Comparison of ENCODE assay signal across 8 cellular contexts in genomic region chr16:10918294-10919002, GRCh38. TPM values are rescaled to one million over a fixed set of nuclear protein-coding genes. Genes with fewer than 3 reads are reported as not detected.
DNase-seq lines count a peak whose midpoint lies in the region; ATAC-seq and TF ChIP-seq lines count a peak whose summit lies in the region.

No MANE protein-coding gene starts in this region.

- POLR2A ChIA-PET in AG04450 (lab: Yijun Ruan, JAX) = no interaction called here

- H3K27me3 ChIP-seq in AG04450 (ENCODE audit: control insufficient read depth, insufficient read depth, low read length) (no peaks in the 10 kb centered on the region), SU-DHL-6 (ENCODE audit: low read length) (no peaks in the 10 kb centered on the region), psoas muscle (ENCODE audit: insufficient read depth in 3 of 3, low read length in 2 of 3) (no peaks in the 10 kb centered on the region), uterus (no peaks in the 10 kb centered on the region)

- no peak overlapping the region for H2AFZ ChIP-seq in SU-DHL-6 (ENCODE audit: low read depth, low read length, severe bottlenecking)

- H3K27me3 Mint-ChIP-seq in activated naive CD8-positive, alpha-beta T cell treated with anti-CD3 and anti-CD28 coated beads, Interleukin-2, amount 50 U/mL, for 24 hours = no peaks in the 10 kb centered on the region

- no peaks in the 10 kb centered on the region for H3K79me2 ChIP-seq in SU-DHL-6 (ENCODE audit: insufficient read depth, low read length)

- H3K4me3 ChIP-seq in AG04450 (ENCODE audit: low read depth, low read length) = no peak overlapping the region
- H3K4me3 ChIP-seq in SU-DHL-6 (ENCODE audit: insufficient read depth, low read length, poor library complexity, severe bottlenecking) = no peak overlapping the region
- peak overlapping the region; percentile 9 for H3K4me3 ChIP-seq in psoas muscle
- no peak overlapping the region for H3K4me3 ChIP-seq in uterus

- H3K4me1 ChIP-seq in psoas muscle (peaks cover 35% of the 10 kb centered on the region), uterus (peaks cover 4 to 6% of the 10 kb centered on the region in 2 donors)

- H3K9me2 ChIP-seq in SU-DHL-6 (replicated peaks; ENCODE audit: insufficient read depth, low read length) = no peaks in the 10 kb centered on the region

- H3K9ac ChIP-seq in SU-DHL-6 (ENCODE audit: low read length) = no peak overlapping the region

- CTCF ChIA-PET in AG04450 (lab: Charles Lee) = interaction anchor here (0.5 to 3.2 kb wide), 40 partner anchors 9 to 1880 kb away, joined by 3 to 46 read pairs (median 4); partner anchors contain the start of genes DEXI, EMP2 and NUBP1

- intact Hi-C loops in left cardiac atrium (cut with DNase I) (loop anchor here (5.0 to 10.0 kb wide), 3 partner anchors 84 to 401 kb away; no protein-coding TSS in a partner anchor), psoas muscle (cut with DNase I) (loop anchor here (2.0 to 10.0 kb wide), 7 partner anchors 32 to 661 kb away; partner anchors contain the start of gene NUBP1 (in 1 of the 2)), uterus (cut with DNase I; ENCODE audit: low total_unique reads) (no loop called here)

- TF ChIP-seq CTCF in AG04450 (IDR thresholded peaks at IDR 0.05; ENCODE audit: low read depth, low read length) = peak; percentile 99
- peak; percentile 77 for TF ChIP-seq CTCF in SU-DHL-6 (IDR thresholded peaks at IDR 0.05; ENCODE audit: insufficient read depth, low read length, poor library complexity, severe bottlenecking)
- peak; percentile 98 for TF ChIP-seq CTCF in psoas muscle (IDR thresholded peaks at IDR 0.05)
- TF ChIP-seq CTCF in uterus (IDR thresholded peaks at IDR 0.05) = peak; percentile 86 to 95 (median 92)

- WGBS in psoas muscle, 3 donors = 44 to 49% (median 47%) methylated on average over 21 of the region's 21 CpGs

- no peaks in the 10 kb centered on the region for H3F3A ChIP-seq in SU-DHL-6 (ENCODE audit: insufficient read depth)

- peaks cover 24% of the 10 kb centered on the region for H3K4me1 Mint-ChIP-seq in activated naive CD8-positive, alpha-beta T cell treated with anti-CD3 and anti-CD28 coated beads, Interleukin-2, amount 50 U/mL, for 24 hours

- H3K9me3 Mint-ChIP-seq in activated naive CD8-positive, alpha-beta T cell treated with anti-CD3 and anti-CD28 coated beads, Interleukin-2, amount 50 U/mL, for 24 hours = no peaks in the 10 kb centered on the region

- TF ChIP-seq POLR2A in uterus (IDR thresholded peaks at IDR 0.05) = no peak

- no peaks in the 10 kb centered on the region for H4K20me1 ChIP-seq in SU-DHL-6 (ENCODE audit: low read depth, low read length)

- peak; percentile 57 for ATAC-seq in activated naive CD8-positive, alpha-beta T cell treated with anti-CD3 and anti-CD28 coated beads, Interleukin-2, amount 50 U/mL, for 24 hours
- ATAC-seq in left cardiac atrium (peak; percentile 80), psoas muscle (peak; percentile 54 to 66 (median 60))

- H3K36me3 ChIP-seq in SU-DHL-6 (ENCODE audit: low read length) (no peaks in the 10 kb centered on the region), psoas muscle (ENCODE audit: insufficient read depth in 1 of 2, low read depth in 1 of 2) (no peaks in the 10 kb centered on the region), uterus (no peaks in the 10 kb centered on the region)

- H3K36me3 Mint-ChIP-seq in activated naive CD8-positive, alpha-beta T cell treated with anti-CD3 and anti-CD28 coated beads, Interleukin-2, amount 50 U/mL, for 24 hours (ENCODE audit: low read depth) = peaks cover 3% of the 10 kb centered on the region

- H3K27ac ChIP-seq in AG04450 (ENCODE audit: low read depth, low read length) (no peak overlapping the region), SU-DHL-6 (ENCODE audit: low read depth, low read length) (no peak overlapping the region), psoas muscle (peak overlapping the region; percentile 91), uterus (peak overlapping the region in 1 of 2 donors; percentile 16)

- H3K9me3 ChIP-seq in AG04450 (ENCODE audit: control insufficient read depth, insufficient read depth, low read length) (no peaks in the 10 kb centered on the region), SU-DHL-6 (ENCODE audit: insufficient read depth, low read length) (no peaks in the 10 kb centered on the region), psoas muscle (no peaks in the 10 kb centered on the region), uterus (no peaks in the 10 kb centered on the region)

- no peak overlapping the region for H3K27ac Mint-ChIP-seq in activated naive CD8-positive, alpha-beta T cell treated with anti-CD3 and anti-CD28 coated beads, Interleukin-2, amount 50 U/mL, for 24 hours

- no peak overlapping the region for H3K4me3 Mint-ChIP-seq in activated naive CD8-positive, alpha-beta T cell treated with anti-CD3 and anti-CD28 coated beads, Interleukin-2, amount 50 U/mL, for 24 hours

- peak overlapping the region; percentile 15 for H3K4me2 ChIP-seq in SU-DHL-6 (ENCODE audit: low read depth, low read length, poor library complexity, severe bottlenecking)

- DNase-seq in AG04450 (ENCODE audit: low read depth, low spot score) = peak; percentile 86
- peak; percentile 84 for DNase-seq in GM19240 (ENCODE audit: insufficient read length, low spot score)
- peak; percentile 45 for DNase-seq in NCI-H128 (lab: John Stamatoyannopoulos, UW; ENCODE audit: unreplicated experiment)
- DNase-seq in activated naive CD8-positive, alpha-beta T cell treated with anti-CD3 and anti-CD28 coated beads, Interleukin-2, amount 50 U/mL, for 24 hours = peak; percentile 88
- peak; percentile 93 for DNase-seq in left cardiac atrium
- DNase-seq in psoas muscle = peak; percentile 90 to 94
- DNase-seq in uterus = peak; percentile 92 to 94

RNA-seq across cellular contexts. Expression of gene DEXI, which starts 23.8 kb away (rescaled TPM):
- polyA plus RNA-seq in AG04450 (2011; rRNA removed) (37.3 and 49.3 TPM in 2 replicates), psoas muscle (100 to 1,000 TPM in 2 of 3 donors, 10 to 100 TPM in 1; 98.9 to 122 (median 104) TPM)
- polyA minus RNA-seq in AG04450 (2011; rRNA and poly(A)+ RNA removed) = 30.8 and 35.0 TPM in 2 replicates
- total RNA-seq in left cardiac atrium (10 to 100 TPM; 68.5 to 84.9 TPM), psoas muscle (10 to 100 TPM; 71.9 to 95.1 (median 83.1) TPM), uterus (10 to 100 TPM; 15.6 to 70.2 (median 42.6) TPM)

RNA-seq across cellular contexts. Expression of gene CLEC16A, which starts 25.9 kb away (rescaled TPM):
- polyA plus RNA-seq in AG04450 (2011; rRNA removed) = 11.9 and 13.7 TPM in 2 replicates
- 43.9 and 49.8 TPM in 2 replicates for polyA minus RNA-seq in AG04450 (2011; rRNA and poly(A)+ RNA removed)
- 10 to 100 TPM; 25.5 to 30.2 TPM for total RNA-seq in left cardiac atrium
- 10 to 100 TPM; 18.3 to 24.5 (median 22.4) TPM for total RNA-seq in psoas muscle
- 10 to 100 TPM; 13.1 to 28.1 (median 15.3) TPM for polyA plus RNA-seq in psoas muscle
- 10 to 100 TPM in 3 of 4 donors, 1 to 10 TPM in 1; 7.6 to 65.6 (median 28.0) TPM for total RNA-seq in uterus

RNA-seq across cellular contexts. Expression of gene CIITA, which starts 41.4 kb away (rescaled TPM):
- polyA plus RNA-seq in AG04450 (2011; rRNA removed) = 0.04 and 0.06 TPM in 2 replicates
- not detected in 2 replicates for polyA minus RNA-seq in AG04450 (2011; rRNA and poly(A)+ RNA removed)
- 1 to 10 TPM; 6.6 to 9.9 TPM for total RNA-seq in left cardiac atrium
- total RNA-seq in psoas muscle = 10 to 100 TPM in 1 of 4 donors, 1 to 10 TPM in 3; 2.9 to 13.8 (median 5.2) TPM
- 10 to 100 TPM in 1 of 3 donors, 1 to 10 TPM in 2; 2.3 to 15.3 (median 4.1) TPM for polyA plus RNA-seq in psoas muscle
- total RNA-seq in uterus = 10 to 100 TPM in 2 of 4 donors, 1 to 10 TPM in 2; 7.1 to 48.3 (median 18.8) TPM
